In the genomic region with DNA sequence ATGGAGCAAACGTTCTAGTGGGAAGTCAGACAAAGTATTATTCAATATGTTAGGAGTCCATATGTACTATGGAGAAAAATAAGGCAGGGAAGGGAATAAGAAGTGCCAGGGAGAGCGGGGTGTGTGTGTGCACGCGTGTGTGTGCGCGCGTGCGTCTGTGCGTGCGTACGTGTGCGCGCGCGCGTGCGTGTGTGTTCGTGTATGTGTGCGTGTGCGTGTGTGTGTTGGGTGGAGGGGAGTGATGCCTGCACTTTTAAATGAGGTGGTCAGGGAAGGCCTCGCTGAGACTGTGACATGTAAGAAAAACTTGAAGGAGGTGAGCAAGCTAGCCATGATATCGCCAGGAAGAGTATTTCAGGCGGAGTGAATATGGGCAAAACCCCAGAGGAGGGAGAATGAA, we compare ENCODE assay signal across 21 cellular contexts. TPM values are rescaled to one million over a fixed set of nuclear protein-coding genes. Genes with fewer than 3 reads are reported as not detected.
DNase-seq lines count a peak whose midpoint lies in the region; ATAC-seq and TF ChIP-seq lines count a peak whose summit lies in the region.
"Had no signal": no experiment of that assay in that cellular context is flagged by ENCODE, and none has a peak within 500 bp of the region (broad histone marks: within the 10 kb centered on the region; RNA-seq: fewer than 3 reads in every experiment).

No MANE protein-coding gene starts in this region.

- TF ChIP-seq EP300 in sigmoid colon (IDR thresholded peaks at IDR 0.05): no peak

- no peak for DNase-seq in activated naive CD4-positive, alpha-beta T cell treated with anti-CD3 and anti-CD28 coated beads, Interleukin-2, amount 10 ng/mL, durations not matched to agents 7 days and 5 days
- DNase-seq in activated naive CD4-positive, alpha-beta T cell treated with anti-CD3 and anti-CD28 coated beads, Interleukin-2, amount 50 U/mL, for 72 hours (ENCODE audit: low spot score in 2 of 2): no peak
- DNase-seq in endothelial cell (ENCODE audit: low spot score): no peak
- DNase-seq in sigmoid colon: no peak
- DNase-seq in activated CD8-positive, alpha-beta memory T cell treated with anti-CD3 and anti-CD28 coated beads, Interleukin-2, amount 50 U/mL, for 48 hours: no peak
- no peak for DNase-seq in epidermal melanocyte (ENCODE audit: insufficient read length, low spot score)
- DNase-seq: activated CD8-positive, alpha-beta memory T cell treated with anti-CD3 and anti-CD28 coated beads, Interleukin-2, amount 50 U/mL, for 4 hours; erythroblast; gastrocnemius medialis; left cardiac atrium; NCI-H2081; NCI-H510A; nucleus accumbens; Right ventricle myocardium superior; T-cell; uterus had no signal

- H3K4me3 ChIP-seq in OCI-LY1 (ENCODE audit: low read depth, low read length, poor library complexity, severe bottlenecking): no peak overlapping the region
- no peak overlapping the region for H3K4me3 ChIP-seq in sigmoid colon
- H3K4me3 ChIP-seq: breast epithelium, gastrocnemius medialis, right atrium auricular region, uterus had no signal

- H3K27me3 Mint-ChIP-seq in activated naive CD4-positive, alpha-beta T cell treated with anti-CD3 and anti-CD28 coated beads, Interleukin-2, amount 10 ng/mL, durations not matched to agents 7 days and 5 days: peaks cover 6% of the 10 kb centered on the region
- H3K27me3 Mint-ChIP-seq in endothelial cell (ENCODE audit: unreplicated experiment): peaks cover 5% of the 10 kb centered on the region
- H3K27me3 Mint-ChIP-seq in stimulated activated memory B cell treated with anti-CD40 and anti-IgM and Interleukin-4, amounts not matched to agents 10 μg/mL and 1 μg/mL and 100 μg/mL, for 72 hours: no peaks in the 10 kb centered on the region
- H3K27me3 Mint-ChIP-seq: T-cell had no signal

- no peak overlapping the region for H3K4me2 ChIP-seq in OCI-LY1 (ENCODE audit: low read length)

- TF ChIP-seq POLR2A in sigmoid colon (IDR thresholded peaks at IDR 0.05): no peak

- H3K36me3 Mint-ChIP-seq in activated naive CD4-positive, alpha-beta T cell treated with anti-CD3 and anti-CD28 coated beads, Interleukin-2, amount 10 ng/mL, durations not matched to agents 7 days and 5 days: peaks cover 27% of the 10 kb centered on the region
- peaks cover 0 to 5% of the 10 kb centered on the region in 2 donors for H3K36me3 Mint-ChIP-seq in activated naive CD4-positive, alpha-beta T cell treated with anti-CD3 and anti-CD28 coated beads, Interleukin-2, amount 50 U/mL, for 72 hours
- H3K36me3 Mint-ChIP-seq in endothelial cell (ENCODE audit: low read depth, unreplicated experiment): peaks cover 6% of the 10 kb centered on the region
- H3K36me3 Mint-ChIP-seq in stimulated activated memory B cell treated with anti-CD40 and anti-IgM and Interleukin-4, amounts not matched to agents 10 μg/mL and 1 μg/mL and 100 μg/mL, for 72 hours: peaks cover 11% of the 10 kb centered on the region

- H3K9me3 ChIP-seq in OCI-LY1 (ENCODE audit: low read length): 0 out of 2 replicates have a peak, but pooled peaks cover 2% of the 10 kb centered on the region
- H3K9me3 ChIP-seq in sigmoid colon: no peaks in the 10 kb centered on the region
- H3K9me3 ChIP-seq: breast epithelium, gastrocnemius medialis, right atrium auricular region, uterus had no signal

- peak overlapping the region; percentile 18; the same call in 1 of the 2 replicates for H2AFZ ChIP-seq in OCI-LY1 (ENCODE audit: low read length)

- peaks cover 70% of the 10 kb centered on the region for H3K4me1 Mint-ChIP-seq in activated naive CD4-positive, alpha-beta T cell treated with anti-CD3 and anti-CD28 coated beads, Interleukin-2, amount 10 ng/mL, durations not matched to agents 7 days and 5 days
- H3K4me1 Mint-ChIP-seq in endothelial cell (ENCODE audit: unreplicated experiment): peaks cover 25% of the 10 kb centered on the region
- peaks cover 50% of the 10 kb centered on the region for H3K4me1 Mint-ChIP-seq in stimulated activated memory B cell treated with anti-CD40 and anti-IgM and Interleukin-4, amounts not matched to agents 10 μg/mL and 1 μg/mL and 100 μg/mL, for 72 hours

- H3K4me3 Mint-ChIP-seq in activated naive CD4-positive, alpha-beta T cell treated with anti-CD3 and anti-CD28 coated beads, Interleukin-2, amount 10 ng/mL, durations not matched to agents 7 days and 5 days: peak overlapping the region; percentile 17
- H3K4me3 Mint-ChIP-seq in endothelial cell (ENCODE audit: unreplicated experiment): peak overlapping the region; percentile 27
- no peak overlapping the region for H3K4me3 Mint-ChIP-seq in stimulated activated memory B cell treated with anti-CD40 and anti-IgM and Interleukin-4, amounts not matched to agents 10 μg/mL and 1 μg/mL and 100 μg/mL, for 72 hours
- H3K4me3 Mint-ChIP-seq: WTC11 had no signal

- no peaks in the 10 kb centered on the region for H3K79me2 ChIP-seq in OCI-LY1 (ENCODE audit: insufficient read depth, low read length)

- H3K4me1 ChIP-seq in OCI-LY1 (ENCODE audit: insufficient read depth, low read length, severe bottlenecking): peaks cover 45% of the 10 kb centered on the region
- peaks cover 0 to 13% (median 6%) of the 10 kb centered on the region in 4 donors for H3K4me1 ChIP-seq in sigmoid colon
- H3K4me1 ChIP-seq: breast epithelium, uterus had no signal

- H3K9me2 ChIP-seq in OCI-LY1 (ENCODE audit: low read depth, low read length): no peaks in the 10 kb centered on the region

- TF ChIP-seq CTCF in OCI-LY1 (IDR thresholded peaks at IDR 0.05; ENCODE audit: low read length): no peak
- no peak for TF ChIP-seq CTCF in endothelial cell (IDR thresholded peaks at IDR 0.05; ENCODE audit: unreplicated experiment)
- TF ChIP-seq CTCF in sigmoid colon (IDR thresholded peaks at IDR 0.05): no peak

- H3K36me3 ChIP-seq in OCI-LY1 (ENCODE audit: insufficient read depth, low read length): no peaks in the 10 kb centered on the region
- no peaks in the 10 kb centered on the region for H3K36me3 ChIP-seq in sigmoid colon
- H3K36me3 ChIP-seq: breast epithelium, gastrocnemius medialis, right atrium auricular region, uterus had no signal

- no peak for ATAC-seq in activated naive CD4-positive, alpha-beta T cell treated with anti-CD3 and anti-CD28 coated beads, Interleukin-2, amount 50 U/mL, for 72 hours
- ATAC-seq in stimulated activated memory B cell treated with anti-CD40 and anti-IgM and Interleukin-4, amounts not matched to agents 10 μg/mL and 1 μg/mL and 100 μg/mL, for 72 hours: no peak
- ATAC-seq: gastrocnemius medialis, left cardiac atrium, WTC11 had no signal

- H3K27ac ChIP-seq in OCI-LY1 (ENCODE audit: low read depth, low read length, poor library complexity, severe bottlenecking) (peak overlapping the region; percentile 68), sigmoid colon (no peak overlapping the region)
- H3K27ac ChIP-seq: breast epithelium, gastrocnemius medialis, right atrium auricular region, uterus had no signal

- H3K27ac Mint-ChIP-seq in activated naive CD4-positive, alpha-beta T cell treated with anti-CD3 and anti-CD28 coated beads, Interleukin-2, amount 10 ng/mL, durations not matched to agents 7 days and 5 days: peak overlapping the region; percentile 93
- H3K27ac Mint-ChIP-seq in activated naive CD4-positive, alpha-beta T cell treated with anti-CD3 and anti-CD28 coated beads, Interleukin-2, amount 50 U/mL, for 72 hours: no peak overlapping the region
- H3K27ac Mint-ChIP-seq in endothelial cell (ENCODE audit: unreplicated experiment): no peak overlapping the region
- peak overlapping the region; percentile 83 for H3K27ac Mint-ChIP-seq in stimulated activated memory B cell treated with anti-CD40 and anti-IgM and Interleukin-4, amounts not matched to agents 10 μg/mL and 1 μg/mL and 100 μg/mL, for 72 hours
- H3K27ac Mint-ChIP-seq: WTC11 had no signal

- WGBS in sigmoid colon, 2 donors: 93 to 96% methylated on average over 23 of the region's 23 CpGs

- H3F3A ChIP-seq in OCI-LY1 (ENCODE audit: insufficient read depth, low read length): no peaks in the 10 kb centered on the region

- intact Hi-C loops in sigmoid colon (cut with DNase I): no loop called here

- H4K20me1 ChIP-seq in OCI-LY1 (ENCODE audit: insufficient read depth, low read length): no peaks in the 10 kb centered on the region

- H3K27me3 ChIP-seq in OCI-LY1 (ENCODE audit: insufficient read depth, low read length) (no peaks in the 10 kb centered on the region), sigmoid colon (no peaks in the 10 kb centered on the region)
- H3K27me3 ChIP-seq: breast epithelium, gastrocnemius medialis, right atrium auricular region, uterus had no signal

- H3K9ac ChIP-seq in OCI-LY1 (ENCODE audit: low read length): no peak overlapping the region

- peaks cover 3% of the 10 kb centered on the region for H3K9me3 Mint-ChIP-seq in activated naive CD4-positive, alpha-beta T cell treated with anti-CD3 and anti-CD28 coated beads, Interleukin-2, amount 10 ng/mL, durations not matched to agents 7 days and 5 days
- H3K9me3 Mint-ChIP-seq in activated naive CD4-positive, alpha-beta T cell treated with anti-CD3 and anti-CD28 coated beads, Interleukin-2, amount 50 U/mL, for 72 hours: peaks cover 3 to 4% of the 10 kb centered on the region in 2 donors
- H3K9me3 Mint-ChIP-seq in endothelial cell (ENCODE audit: unreplicated experiment): no peaks in the 10 kb centered on the region
- no peaks in the 10 kb centered on the region for H3K9me3 Mint-ChIP-seq in stimulated activated memory B cell treated with anti-CD40 and anti-IgM and Interleukin-4, amounts not matched to agents 10 μg/mL and 1 μg/mL and 100 μg/mL, for 72 hours
- H3K9me3 Mint-ChIP-seq: T-cell, WTC11 had no signal

- CTCF ChIA-PET in activated naive CD4-positive, alpha-beta T cell treated with anti-CD3 and anti-CD28 coated beads, Interleukin-2, amount 10 ng/mL, durations not matched to agents 7 days and 5 days (lab: Charles Lee): interaction anchor here (1.2 to 2.1 kb wide), 5 partner anchors 9 to 65 kb away, joined by 3 to 13 read pairs (median 4); no protein-coding TSS in a partner anchor

RNA-seq across cellular contexts. Expression of a gene that starts 1.6 kb away (rescaled TPM):
- 1 to 10 TPM; 4.9 to 7.3 TPM for total RNA-seq in activated naive CD4-positive, alpha-beta T cell treated with anti-CD3 and anti-CD28 coated beads, Interleukin-2, amount 50 U/mL, for 72 hours
- total RNA-seq in endothelial cell (ENCODE audit: unreplicated experiment) (26.1 TPM), sigmoid colon (1 to 10 TPM in 3 of 4 donors, under 1 TPM in 1; 0.99 to 1.5 (median 1.3) TPM)
- 1 to 10 TPM; 3.0 to 8.8 (median 5.6) TPM for polyA plus RNA-seq in sigmoid colon

Comparison
In these comparisons a context has a peak if more than half of its experiments do, and no peak if none do; other contexts are left out.
1. H3K27ac Mint-ChIP-seq: peak in activated naive CD4-positive, alpha-beta T cell treated with anti-CD3 and anti-CD28 coated beads, Interleukin-2, amount 10 ng/mL, durations not matched to agents 7 days and 5 days (single experiment) and stimulated activated memory B cell treated with anti-CD40 and anti-IgM and Interleukin-4, amounts not matched to agents 10 μg/mL and 1 μg/mL and 100 μg/mL, for 72 hours (single experiment); none in activated naive CD4-positive, alpha-beta T cell treated with anti-CD3 and anti-CD28 coated beads, Interleukin-2, amount 50 U/mL, for 72 hours (0 of 2) and endothelial cell (single experiment).